1 cellular context compared by ENCODE assay signal in the genomic region with DNA sequence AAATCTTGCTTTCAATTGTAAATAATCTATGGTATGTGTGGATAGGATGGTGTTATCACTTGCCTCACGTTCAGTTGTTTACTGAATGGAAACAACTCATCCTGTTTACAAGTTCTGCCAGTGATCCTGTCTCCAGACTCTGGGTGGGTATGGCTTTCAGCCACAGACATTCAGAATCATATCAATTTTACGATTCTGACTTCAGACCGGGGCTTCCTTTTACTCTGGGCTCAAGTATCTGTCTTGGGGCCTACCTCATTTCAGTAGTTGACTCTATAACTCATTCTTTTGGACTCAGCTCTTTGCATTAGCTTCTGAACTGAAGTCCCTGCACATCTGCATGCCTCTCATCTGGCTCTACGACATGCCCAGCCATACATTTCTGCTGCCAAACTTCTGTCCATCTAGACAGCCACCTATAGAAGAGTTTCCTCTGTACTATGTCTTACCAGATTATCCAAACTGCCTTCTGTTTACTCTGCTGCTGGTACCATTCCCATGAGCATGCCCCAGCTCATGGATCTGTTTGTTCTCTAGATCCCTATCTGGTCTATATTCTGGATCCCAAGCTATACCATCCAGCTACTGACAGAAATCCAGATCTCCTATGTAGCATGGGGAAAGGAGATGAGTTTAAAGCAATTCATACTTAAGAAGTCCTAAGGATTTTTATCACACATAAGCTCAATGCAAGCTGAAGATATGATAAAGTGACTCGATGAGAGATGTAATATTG.
TF ChIP-seq lines count a peak whose summit lies in the region.

No MANE protein-coding gene starts in this region.

TF ChIP-seq in HepG2, 621 proteins besides CTCF, POLR2A, EP300 and RAD21 (continued from another document):
- TF ChIP-seq IKZF5 (CRISPR knock-in tag; IDR thresholded peaks at IDR 0.05): no peak
- no peak for TF ChIP-seq KLF12 (CRISPR knock-in tag; IDR thresholded peaks at IDR 0.05; ENCODE audit: borderline replicate concordance)
- TF ChIP-seq FLYWCH1 (CRISPR knock-in tag; IDR thresholded peaks at IDR 0.05): no peak
- TF ChIP-seq, protein P1, sequence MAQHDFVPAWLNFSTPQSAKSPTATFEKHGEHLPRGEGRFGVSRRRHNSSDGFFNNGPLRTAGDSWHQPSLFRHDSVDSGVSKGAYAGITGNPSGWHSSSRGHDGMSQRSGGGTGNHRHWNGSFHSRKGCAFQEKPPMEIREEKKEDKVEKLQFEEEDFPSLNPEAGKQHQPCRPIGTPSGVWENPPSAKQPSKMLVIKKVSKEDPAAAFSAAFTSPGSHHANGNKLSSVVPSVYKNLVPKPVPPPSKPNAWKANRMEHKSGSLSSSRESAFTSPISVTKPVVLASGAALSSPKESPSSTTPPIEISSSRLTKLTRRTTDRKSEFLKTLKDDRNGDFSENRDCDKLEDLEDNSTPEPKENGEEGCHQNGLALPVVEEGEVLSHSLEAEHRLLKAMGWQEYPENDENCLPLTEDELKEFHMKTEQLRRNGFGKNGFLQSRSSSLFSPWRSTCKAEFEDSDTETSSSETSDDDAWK (CRISPR knock-in tag; IDR thresholded peaks at IDR 0.05): no peak
- no peak for TF ChIP-seq RELA (CRISPR knock-in tag; IDR thresholded peaks at IDR 0.05)
- no peak for TF ChIP-seq ZNF609 (CRISPR knock-in tag; IDR thresholded peaks at IDR 0.05; ENCODE audit: borderline replicate concordance)
- TF ChIP-seq RBFOX2 (IDR thresholded peaks at IDR 0.05; ENCODE audit: low read depth, low read length): no peak
